ENCODE assay signal across 8 cellular contexts in the genomic region with DNA sequence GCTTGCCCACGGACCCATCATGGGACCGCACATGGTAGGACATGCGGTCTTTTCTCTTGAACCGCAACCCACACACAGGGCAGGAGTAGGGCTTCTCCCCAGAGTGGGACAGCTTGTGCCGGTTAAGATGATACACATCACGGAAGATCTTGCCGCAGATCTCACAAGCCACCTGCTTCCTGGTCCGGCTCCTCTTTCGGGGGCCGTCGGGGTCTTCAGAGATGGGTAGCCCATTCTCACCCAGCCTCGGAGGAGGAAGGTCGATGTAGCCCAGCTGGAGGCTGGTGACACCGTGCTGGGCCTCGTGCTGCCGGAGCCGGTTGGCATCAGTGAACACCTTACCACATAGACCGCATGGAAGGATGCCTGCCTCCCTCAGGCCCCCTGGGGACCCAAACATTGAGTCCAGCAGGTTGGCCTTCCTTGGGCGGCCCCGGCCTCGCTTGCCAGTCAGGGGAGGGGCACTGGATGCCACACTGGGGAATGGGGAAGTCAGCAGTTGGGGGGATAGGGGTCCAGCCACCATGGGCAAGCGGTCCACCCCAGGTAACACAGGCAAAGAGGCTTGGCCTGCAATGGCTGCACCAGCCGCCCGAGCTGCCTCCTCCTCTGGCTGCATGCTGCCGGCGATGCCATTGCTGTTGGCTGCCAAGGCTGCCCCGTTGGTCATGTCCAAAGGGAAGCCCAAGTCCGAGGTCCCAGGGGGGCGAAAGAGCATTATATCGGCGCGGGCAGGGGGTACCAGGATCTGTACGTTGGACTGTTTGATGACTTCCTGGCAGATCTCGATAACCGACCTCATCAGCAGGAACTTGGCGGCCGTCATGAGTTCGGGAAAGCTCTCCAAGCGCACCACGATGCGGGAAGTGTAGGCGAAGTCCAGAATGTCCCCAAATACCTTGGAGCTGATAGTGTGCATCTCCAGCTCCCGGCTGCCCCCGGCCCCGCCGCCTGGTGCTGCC. TPM values are rescaled to one million over a fixed set of nuclear protein-coding genes. Genes with fewer than 3 reads are reported as not detected.
A peak's percentile ranks its signal among the peaks of the same experiment; 100 is the strongest.
DNase-seq lines count a peak whose midpoint lies in the region; ATAC-seq and TF ChIP-seq lines count a peak whose summit lies in the region.

No MANE protein-coding gene starts in this region.

- no peaks in the 10 kb centered on the region for H4K20me1 ChIP-seq in OCI-LY1 (ENCODE audit: insufficient read depth, low read length)
- peaks cover 60% of the 10 kb centered on the region for H4K20me1 ChIP-seq in smooth muscle cell (ENCODE audit: low read depth)

- 54% methylated on average over 46 of the region's 46 CpGs for WGBS in smooth muscle cell (ENCODE audit: low lambda C conversion rate)

- ATAC-seq in HG03354 (IDR thresholded peaks at IDR 0.05; ENCODE audit: poor library complexity, severe bottlenecking, unreplicated experiment) (no peak), HG02571 (IDR thresholded peaks at IDR 0.05; ENCODE audit: unreplicated experiment) (no peak)

- H2AFZ ChIP-seq in OCI-LY1 (ENCODE audit: low read length) (no peak overlapping the region), smooth muscle cell (ENCODE audit: low read depth) (no peak overlapping the region)

- H3F3A ChIP-seq in OCI-LY1 (ENCODE audit: insufficient read depth, low read length): 0 out of 2 replicates have a peak, but pooled peaks cover 7% of the 10 kb centered on the region
- peaks cover 4% of the 10 kb centered on the region for H3F3A ChIP-seq in smooth muscle cell (ENCODE audit: low read depth)

- H3K27ac ChIP-seq in OCI-LY1 (ENCODE audit: low read depth, low read length, poor library complexity, severe bottlenecking) (peak overlapping the region; percentile 78), angular gyrus (ENCODE audit: low read depth, low read length) (peak overlapping the region; percentile 70), smooth muscle cell (ENCODE audit: low read depth) (no peak overlapping the region)

- H3K4me1 ChIP-seq in OCI-LY1 (ENCODE audit: insufficient read depth, low read length, severe bottlenecking): peaks cover 52% of the 10 kb centered on the region
- H3K4me1 ChIP-seq in smooth muscle cell (ENCODE audit: low read depth): peaks cover 44% of the 10 kb centered on the region

- H3K9ac ChIP-seq in OCI-LY1 (ENCODE audit: low read length) (peak overlapping the region; percentile 70), smooth muscle cell (ENCODE audit: low read depth) (no peak overlapping the region)

- H3K9me2 ChIP-seq in OCI-LY1 (ENCODE audit: low read depth, low read length): no peaks in the 10 kb centered on the region

- DNase-seq in EH (ENCODE audit: low read depth) (peak; percentile 58), smooth muscle cell (lab: John Stamatoyannopoulos, UW; ENCODE audit: unreplicated experiment) (no peak), DMS114 treated with DMSO at 0.1 percent for 48 hours (lab: John Stamatoyannopoulos, UW; ENCODE audit: unreplicated experiment) (no peak)

- H3K9me3 ChIP-seq in OCI-LY1 (ENCODE audit: low read length) (no peaks in the 10 kb centered on the region), smooth muscle cell (replicated peaks; ENCODE audit: low read depth) (no peaks in the 10 kb centered on the region)

- H3K36me3 ChIP-seq in OCI-LY1 (ENCODE audit: insufficient read depth, low read length): peaks cover 56% of the 10 kb centered on the region
- no peaks in the 10 kb centered on the region for H3K36me3 ChIP-seq in smooth muscle cell (ENCODE audit: low read depth)

- TF ChIP-seq CTCF in OCI-LY1 (IDR thresholded peaks at IDR 0.05; ENCODE audit: low read length): no peak
- TF ChIP-seq CTCF in smooth muscle cell (IDR thresholded peaks at IDR 0.05; ENCODE audit: borderline replicate concordance, insufficient read depth, poor library complexity, severe bottlenecking): no peak

- H3K27me3 ChIP-seq in OCI-LY1 (ENCODE audit: insufficient read depth, low read length): no peaks in the 10 kb centered on the region
- H3K27me3 ChIP-seq in smooth muscle cell (ENCODE audit: low read depth): no peaks in the 10 kb centered on the region

- H3K4me3 ChIP-seq in OCI-LY1 (ENCODE audit: low read depth, low read length, poor library complexity, severe bottlenecking) (peak overlapping the region; percentile 86), iPS-11a (ENCODE audit: low read depth, low read length) (peak overlapping the region; percentile 72), smooth muscle cell (peak overlapping the region; percentile 68)

- H3K4me2 ChIP-seq in OCI-LY1 (ENCODE audit: low read length) (peak overlapping the region; percentile 83), smooth muscle cell (peak overlapping the region; percentile 99)

- H3K79me2 ChIP-seq in OCI-LY1 (ENCODE audit: insufficient read depth, low read length) (peaks cover 26% of the 10 kb centered on the region), smooth muscle cell (ENCODE audit: low read depth) (peaks cover 19% of the 10 kb centered on the region)

RNA-seq across cellular contexts. Expression of gene PATZ1, which starts 1.5 kb away (rescaled TPM):
- 12.9 and 14.3 TPM in 2 replicates for total RNA-seq in smooth muscle cell
- polyA plus RNA-seq in smooth muscle cell: 11.9 and 22.1 TPM in 2 replicates

RNA-seq across cellular contexts. Expression of gene PIK3IP1, which starts 52.4 kb away (rescaled TPM):
- 12.6 and 16.9 TPM in 2 replicates for total RNA-seq in smooth muscle cell
- 20.2 and 26.3 TPM in 2 replicates for polyA plus RNA-seq in smooth muscle cell

RNA-seq across cellular contexts. Expression of gene DRG1, which starts 54.8 kb away (rescaled TPM):
- 59.5 and 78.4 TPM in 2 replicates for total RNA-seq in smooth muscle cell
- polyA plus RNA-seq in smooth muscle cell: 64.3 and 69.2 TPM in 2 replicates
